ENCODE assay signal across 13 cellular contexts in the genomic region with DNA sequence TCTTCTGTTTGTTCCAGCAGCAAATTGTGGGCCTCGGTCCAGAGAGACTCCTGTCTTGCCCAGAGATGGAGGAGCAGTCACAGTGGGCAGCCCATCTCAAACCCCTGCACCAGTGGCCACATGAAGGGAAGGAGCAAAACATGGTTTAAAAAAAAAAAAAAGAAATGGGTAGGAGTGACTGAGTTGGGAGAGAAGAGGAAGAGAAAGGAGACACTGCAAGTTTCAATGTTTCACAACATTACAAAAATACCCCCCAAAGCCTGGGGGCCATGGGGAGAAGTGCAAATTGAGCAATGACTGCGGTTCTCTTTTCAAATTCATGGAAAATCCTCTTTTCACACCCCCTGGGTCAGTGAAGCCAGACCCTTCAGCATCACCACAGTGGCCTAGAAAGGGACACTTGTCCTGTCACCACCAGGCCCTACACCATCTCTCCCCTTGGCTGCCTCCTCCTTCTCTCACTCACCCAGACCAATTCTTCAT.
DNase-seq lines count a peak whose midpoint lies in the region; ATAC-seq and TF ChIP-seq lines count a peak whose summit lies in the region.
"Had no signal": no experiment of that assay in that cellular context is flagged by ENCODE, and none has a peak within 500 bp of the region (broad histone marks: within the 10 kb centered on the region; RNA-seq: fewer than 3 reads in every experiment).

No MANE protein-coding gene starts in this region.

- peaks cover 5% of the 10 kb centered on the region; the same call in 1 of the 2 replicates for H3K4me1 ChIP-seq in Panc1 (ENCODE audit: control insufficient read depth, insufficient read depth, low read length)
- peaks cover 76% of the 10 kb centered on the region for H3K4me1 ChIP-seq in left ventricle myocardium inferior
- H3K4me1 ChIP-seq in psoas muscle = no peaks in the 10 kb centered on the region

- no TSS peak for BruUV-seq in Panc1 (replicated peaks; lab: Mats Ljungman, UMichigan)

- DNase-seq in CD1c-positive myeloid dendritic cell (ENCODE audit: extremely low spot score) (peak; percentile 91), Panc1 (ENCODE audit: low read depth, low spot score) (no peak), left ventricle myocardium inferior (no peak), psoas muscle (no peak), GOT3 (lab: John Stamatoyannopoulos, UW) (no peak), cortex of kidney (lab: John Stamatoyannopoulos, UW) (no peak), SHP77 (lab: John Stamatoyannopoulos, UW) (no peak)
- DNase-seq: activated CD4-positive, alpha-beta T cell treated with anti-CD3 and anti-CD28 coated beads, Interleukin-2, amount 10 ng/mL, durations not matched to agents 7 days and 5 days; activated gamma-delta T cell treated with Interleukin-2 at 50 U/mL for 16 hours; BE2C; GM23248; stimulated activated CD4-positive, alpha-beta T cell treated with anti-CD3 and anti-CD28 coated beads, Interleukin-12 subunit alpha, Interleukin-12 subunit beta, amount 100 ng/mL, for 4 hours had no signal

- H3K9me3 ChIP-seq in Panc1 (ENCODE audit: control insufficient read depth, insufficient read depth, low read depth, low read length) (no peaks in the 10 kb centered on the region), left ventricle myocardium inferior (replicated peaks) (no peaks in the 10 kb centered on the region), psoas muscle (no peaks in the 10 kb centered on the region)
- H3K9me3 ChIP-seq: BE2C had no signal

- 61 to 78% (median 74%) methylated on average over 2 of the region's 2 CpGs for WGBS in psoas muscle, 3 donors

- POLR2A ChIA-PET in Panc1 (lab: Charles Lee) = no interaction called here

- intact Hi-C loops in Panc1 (cut with micrococcal nuclease; ENCODE audit: unreplicated experiment) (no loop called here), left ventricle myocardium inferior (cut with micrococcal nuclease) (loop anchor here (5.0 kb wide), 1 partner anchor 247 kb away; no protein-coding TSS in a partner anchor), psoas muscle (cut with DNase I) (loop anchor here in 1 of 2 donors (5.0 kb wide), 1 partner anchor 82 kb away; no protein-coding TSS in a partner anchor)

- in situ Hi-C loops in Panc1 (cut with HindIII; ENCODE audit: low pct_unique_long_range_greater_than_20kb, low sequenced_read_pairs) = no loop called here

- H3K27ac ChIP-seq in Panc1 (ENCODE audit: low read length) (0 out of 2 replicates have a peak overlapping the region, but pooled peaks have one; percentile 14), left ventricle myocardium inferior (replicated peaks) (peak overlapping the region; percentile 81), psoas muscle (peak overlapping the region; percentile 9)

- TF ChIP-seq CTCF in Panc1 (IDR thresholded peaks at IDR 0.05) = no peak
- no peak for TF ChIP-seq CTCF in left ventricle myocardium inferior (IDR thresholded peaks at IDR 0.05; ENCODE audit: borderline replicate concordance)
- no peak for TF ChIP-seq CTCF in psoas muscle (IDR thresholded peaks at IDR 0.05)

- ATAC-seq in Panc1 (no peak), psoas muscle (peak in 1 of 4 donors; percentile 41), HG02938 (IDR thresholded peaks at IDR 0.05; ENCODE audit: unreplicated experiment) (no peak)

- H3K4me3 ChIP-seq in Panc1 (ENCODE audit: low read depth in 2 of 2, low read length in 2 of 2) = no peak overlapping the region
- no peak overlapping the region for H3K4me3 ChIP-seq in left ventricle myocardium inferior
- H3K4me3 ChIP-seq in psoas muscle = no peak overlapping the region
- H3K4me3 ChIP-seq: GM23248 had no signal

- H3K27me3 ChIP-seq in Panc1 (ENCODE audit: control insufficient read depth, insufficient read depth, low read length) (no peaks in the 10 kb centered on the region), left ventricle myocardium inferior (ENCODE audit: low read depth) (no peaks in the 10 kb centered on the region), psoas muscle (ENCODE audit: insufficient read depth in 3 of 3, low read length in 2 of 3) (no peaks in the 10 kb centered on the region)
- H3K27me3 ChIP-seq: BE2C had no signal

- CTCF ChIA-PET in Panc1 (lab: Charles Lee) = no interaction called here

- no peaks in the 10 kb centered on the region for H3K36me3 ChIP-seq in Panc1 (ENCODE audit: control insufficient read depth, insufficient read depth, low read length)
- no peaks in the 10 kb centered on the region for H3K36me3 ChIP-seq in left ventricle myocardium inferior
- H3K36me3 ChIP-seq in psoas muscle (ENCODE audit: insufficient read depth in 1 of 2, low read depth in 1 of 2) = no peaks in the 10 kb centered on the region
- H3K36me3 ChIP-seq: BE2C had no signal

Comparison
In these comparisons a context has a peak if more than half of its experiments do, and no peak if none do; other contexts are left out.
1. H3K27ac ChIP-seq: peak in every context shown above with its lines; median percentile 81 in left ventricle myocardium inferior; 14 in Panc1; 9 in psoas muscle.